ENCODE assay signal across 26 cellular contexts in genomic region chr2:65877331-65877791, GRCh38.
DNase-seq lines count a peak whose midpoint lies in the region; FAIRE-seq and TF ChIP-seq lines count a peak whose summit lies in the region.
"Had no signal": no experiment of that assay in that cellular context is flagged by ENCODE, and none has a peak within 500 bp of the region (broad histone marks: within the 10 kb centered on the region; RNA-seq: fewer than 3 reads in every experiment).

No MANE protein-coding gene starts in this region.

- H3K36me3 ChIP-seq in astrocyte (ENCODE audit: insufficient read depth, low read length) (no peaks in the 10 kb centered on the region), mesenchymal stem cell (ENCODE audit: control insufficient read depth in 1 of 2, insufficient read depth in 2 of 2, low read depth in 1 of 2, low read length in 2 of 2) (no peaks in the 10 kb centered on the region), stomach (no peaks in the 10 kb centered on the region)
- H3K36me3 ChIP-seq: brain microvascular endothelial cell, right lobe of liver, WERI-Rb-1 had no signal

- no peak for TF ChIP-seq POLR2A in stomach (IDR thresholded peaks at IDR 0.05)
- TF ChIP-seq POLR2A in H54 (IDR thresholded peaks at IDR 0.05; ENCODE audit: low read depth, low read length): no peak

- no peak overlapping the region for H2BK5ac ChIP-seq in mesenchymal stem cell (ENCODE audit: low read depth, low read length, poor library complexity, severe bottlenecking)

- H3K79me2 ChIP-seq in astrocyte (ENCODE audit: insufficient read depth, low read length): no peaks in the 10 kb centered on the region

- H4K8ac ChIP-seq in mesenchymal stem cell (ENCODE audit: low read length): no peak overlapping the region

- H3K4me3 ChIP-seq in astrocyte (ENCODE audit: insufficient read depth, low read depth, low read length): no peak overlapping the region
- H3K4me3 ChIP-seq in mesenchymal stem cell (ENCODE audit: insufficient read depth in 1 of 2, low read depth in 1 of 2, low read length in 2 of 2): no peak overlapping the region
- H3K4me3 ChIP-seq in stomach: no peak overlapping the region
- H3K4me3 ChIP-seq: GM23248, right lobe of liver, SK-N-MC had no signal

- H3K18ac ChIP-seq in mesenchymal stem cell (ENCODE audit: low read depth in 1 of 2, low read length in 2 of 2): no peak overlapping the region

- no peak overlapping the region for H3K9ac ChIP-seq in astrocyte (ENCODE audit: low read length)
- H3K9ac ChIP-seq in mesenchymal stem cell (ENCODE audit: low read length): no peak overlapping the region
- H3K9ac ChIP-seq: GM23248 had no signal

- DNase-seq in EH (ENCODE audit: low read depth) (peak; percentile 76), astrocyte (ENCODE audit: low read depth) (no peak), mesenchymal stem cell (peak; percentile 10), type B pancreatic cell (ENCODE audit: extremely low spot score, unreplicated experiment) (no peak), stomach (no peak), H54 (ENCODE audit: insufficient read length, low spot score) (no peak)
- no peak for DNase-seq in activated CD4-positive, alpha-beta T cell treated with anti-CD3 and anti-CD28 coated beads for 4 hours
- DNase-seq: activated CD4-positive, alpha-beta T cell treated with anti-CD3 and anti-CD28 coated beads, Interleukin-2, amount 50 U/mL, for 1 hour; activated CD8-positive, alpha-beta memory T cell treated with anti-CD3 and anti-CD28 coated beads, Interleukin-2, amount 50 U/mL, for 4 hours; activated naive CD8-positive, alpha-beta T cell treated with anti-CD3 and anti-CD28 coated beads, Interleukin-2, amount 10 ng/mL, durations not matched to agents 7 days and 5 days; brain microvascular endothelial cell; cortex of kidney; glutamatergic neuron; GM23248; left cardiac atrium; mesendoderm; naive thymus-derived CD8-positive, alpha-beta T cell; NCI-H1417; NCI-H2171 treated with DMSO at 0.1 percent for 48 hours; NCI-H748 treated with DMSO at 0.1 percent for 48 hours; right lobe of liver; RPMI8226; WERI-Rb-1 had no signal

- no peak overlapping the region for H2BK15ac ChIP-seq in mesenchymal stem cell (ENCODE audit: low read depth, poor library complexity, severe bottlenecking)

- intact Hi-C loops in stomach (cut with DNase I; ENCODE audit: low total_unique reads): no loop called here

- peak overlapping the region; percentile 52 for H3K27ac ChIP-seq in astrocyte (ENCODE audit: low read depth, low read length)
- H3K27ac ChIP-seq in mesenchymal stem cell (ENCODE audit: low read length, poor library complexity, severe bottlenecking): no peak overlapping the region
- no peak overlapping the region for H3K27ac ChIP-seq in stomach
- H3K27ac ChIP-seq: brain microvascular endothelial cell, GM23248, right lobe of liver, SK-N-MC, WERI-Rb-1 had no signal

- no peak overlapping the region for H3K4me3 Mint-ChIP-seq in astrocyte (ENCODE audit: unreplicated experiment)
- H3K4me3 Mint-ChIP-seq in type B pancreatic cell: no peak overlapping the region
- H3K4me3 Mint-ChIP-seq: activated naive CD8-positive, alpha-beta T cell treated with anti-CD3 and anti-CD28 coated beads, Interleukin-2, amount 10 ng/mL, durations not matched to agents 7 days and 5 days; naive thymus-derived CD8-positive, alpha-beta T cell; T-helper 2 cell treated with Interferon-gamma antibody and Interleukin-4, amounts not matched to agents 5 μg/mL and 100 μg/mL, for 36 hours had no signal

- no peak overlapping the region for H4K91ac ChIP-seq in mesenchymal stem cell (ENCODE audit: low read length)

- no peak overlapping the region for H3K4ac ChIP-seq in mesenchymal stem cell (ENCODE audit: low read depth in 1 of 2, low read length in 2 of 2)

- H3K9me3 Mint-ChIP-seq in astrocyte (ENCODE audit: unreplicated experiment): no peaks in the 10 kb centered on the region
- no peaks in the 10 kb centered on the region for H3K9me3 Mint-ChIP-seq in type B pancreatic cell
- H3K9me3 Mint-ChIP-seq: activated naive CD8-positive, alpha-beta T cell treated with anti-CD3 and anti-CD28 coated beads, Interleukin-2, amount 10 ng/mL, durations not matched to agents 7 days and 5 days; T-helper 2 cell treated with Interferon-gamma antibody and Interleukin-4, amounts not matched to agents 5 μg/mL and 100 μg/mL, for 36 hours had no signal

- WGBS in mesenchymal stem cell: 80% methylated on average over 6 of the region's 6 CpGs
- 62 to 82% (median 79%) methylated on average over 6 of the region's 6 CpGs for WGBS in stomach, 5 donors

- no peaks in the 10 kb centered on the region for H4K20me1 ChIP-seq in astrocyte (ENCODE audit: insufficient read depth, low read length)

- H3K4me1 Mint-ChIP-seq in astrocyte (ENCODE audit: low read depth, unreplicated experiment) (peaks cover 7% of the 10 kb centered on the region), type B pancreatic cell (ENCODE audit: unreplicated experiment) (peaks cover 12% of the 10 kb centered on the region)
- H3K4me1 Mint-ChIP-seq: activated naive CD8-positive, alpha-beta T cell treated with anti-CD3 and anti-CD28 coated beads, Interleukin-2, amount 10 ng/mL, durations not matched to agents 7 days and 5 days; naive thymus-derived CD8-positive, alpha-beta T cell had no signal

- H3K27me3 Mint-ChIP-seq in astrocyte (ENCODE audit: low read depth, unreplicated experiment) (no peaks in the 10 kb centered on the region), type B pancreatic cell (no peaks in the 10 kb centered on the region)
- H3K27me3 Mint-ChIP-seq: activated naive CD8-positive, alpha-beta T cell treated with anti-CD3 and anti-CD28 coated beads, Interleukin-2, amount 10 ng/mL, durations not matched to agents 7 days and 5 days had no signal

- no peak overlapping the region for H2AK5ac ChIP-seq in mesenchymal stem cell (ENCODE audit: low read length, severe bottlenecking)

- no peak overlapping the region for H3K14ac ChIP-seq in mesenchymal stem cell (ENCODE audit: low read length in 2 of 2)

- no peak overlapping the region for H2BK12ac ChIP-seq in mesenchymal stem cell (ENCODE audit: low read length in 2 of 2)

- no peaks in the 10 kb centered on the region for H3K27me3 ChIP-seq in astrocyte (ENCODE audit: insufficient read depth, low read length)
- no peaks in the 10 kb centered on the region for H3K27me3 ChIP-seq in mesenchymal stem cell (ENCODE audit: control insufficient read depth in 1 of 2, insufficient read depth in 1 of 2, low read length in 2 of 2)
- no peaks in the 10 kb centered on the region for H3K27me3 ChIP-seq in stomach
- H3K27me3 ChIP-seq: brain microvascular endothelial cell, right lobe of liver had no signal

- no peak overlapping the region for H2BK120ac ChIP-seq in mesenchymal stem cell (ENCODE audit: low read depth, low read length)

- H3K4me2 ChIP-seq in astrocyte (ENCODE audit: low read length): peak overlapping the region; percentile 50
- no peak overlapping the region for H3K4me2 ChIP-seq in mesenchymal stem cell (ENCODE audit: low read length, poor library complexity, severe bottlenecking)

- no peak for TF ChIP-seq CTCF in astrocyte (IDR thresholded peaks at IDR 0.05; ENCODE audit: insufficient read depth, low read depth, low read length)
- TF ChIP-seq CTCF in type B pancreatic cell (conservative IDR thresholded peaks at IDR 0.05): no peak
- no peak for TF ChIP-seq CTCF in stomach (IDR thresholded peaks at IDR 0.05)

- H3K36me3 Mint-ChIP-seq in astrocyte (ENCODE audit: low read depth, unreplicated experiment) (no peaks in the 10 kb centered on the region), type B pancreatic cell (no peaks in the 10 kb centered on the region)
- H3K36me3 Mint-ChIP-seq: activated naive CD8-positive, alpha-beta T cell treated with anti-CD3 and anti-CD28 coated beads, Interleukin-2, amount 10 ng/mL, durations not matched to agents 7 days and 5 days; naive thymus-derived CD8-positive, alpha-beta T cell had no signal

- H2AFZ ChIP-seq in astrocyte (ENCODE audit: low read depth, low read length): no peak overlapping the region
- no peak overlapping the region for H2AFZ ChIP-seq in mesenchymal stem cell (ENCODE audit: low read depth, low read length)
- H2AFZ ChIP-seq: GM23248 had no signal

- H3K23ac ChIP-seq in mesenchymal stem cell (ENCODE audit: low read length in 2 of 2): no peak overlapping the region

- H3K27ac Mint-ChIP-seq in astrocyte (ENCODE audit: unreplicated experiment): no peak overlapping the region
- H3K27ac Mint-ChIP-seq in type B pancreatic cell: peak overlapping the region; percentile 37
- H3K27ac Mint-ChIP-seq: activated naive CD8-positive, alpha-beta T cell treated with anti-CD3 and anti-CD28 coated beads, Interleukin-2, amount 10 ng/mL, durations not matched to agents 7 days and 5 days; naive thymus-derived CD8-positive, alpha-beta T cell; T-helper 2 cell treated with Interferon-gamma antibody and Interleukin-4, amounts not matched to agents 5 μg/mL and 100 μg/mL, for 36 hours had no signal

- H3K4me1 ChIP-seq in astrocyte (ENCODE audit: insufficient read depth, low read length): peaks cover 11% of the 10 kb centered on the region
- H3K4me1 ChIP-seq in mesenchymal stem cell (ENCODE audit: control insufficient read depth, insufficient read depth, low read depth, low read length): no peaks in the 10 kb centered on the region
- no peaks in the 10 kb centered on the region for H3K4me1 ChIP-seq in stomach
- H3K4me1 ChIP-seq: right lobe of liver had no signal

- H3K9me3 ChIP-seq in astrocyte (ENCODE audit: insufficient read depth, low read depth, low read length) (no peaks in the 10 kb centered on the region), mesenchymal stem cell (ENCODE audit: control insufficient read depth, low read length) (no peaks in the 10 kb centered on the region), stomach (no peaks in the 10 kb centered on the region)
- H3K9me3 ChIP-seq: right lobe of liver had no signal

- TF ChIP-seq EP300 in stomach (IDR thresholded peaks at IDR 0.05): no peak

- H3K79me1 ChIP-seq in mesenchymal stem cell (replicated peaks; ENCODE audit: low read length, poor library complexity, severe bottlenecking): no peaks in the 10 kb centered on the region

- FAIRE-seq in astrocyte (lab: Jason Lieb, UNC) (no peak), H54 (lab: Jason Lieb, UNC) (no peak)
- FAIRE-seq: HepG2 had no signal

Comparison
In these comparisons a context has a peak if more than half of its experiments do, and no peak if none do; other contexts are left out.
1. DNase-seq: peak in EH (single experiment) and mesenchymal stem cell (single experiment); none in astrocyte (single experiment), type B pancreatic cell (single experiment), stomach (single experiment), H54 (single experiment) and activated CD4-positive, alpha-beta T cell treated with anti-CD3 and anti-CD28 coated beads for 4 hours (0 of 2).